In the genomic region with DNA sequence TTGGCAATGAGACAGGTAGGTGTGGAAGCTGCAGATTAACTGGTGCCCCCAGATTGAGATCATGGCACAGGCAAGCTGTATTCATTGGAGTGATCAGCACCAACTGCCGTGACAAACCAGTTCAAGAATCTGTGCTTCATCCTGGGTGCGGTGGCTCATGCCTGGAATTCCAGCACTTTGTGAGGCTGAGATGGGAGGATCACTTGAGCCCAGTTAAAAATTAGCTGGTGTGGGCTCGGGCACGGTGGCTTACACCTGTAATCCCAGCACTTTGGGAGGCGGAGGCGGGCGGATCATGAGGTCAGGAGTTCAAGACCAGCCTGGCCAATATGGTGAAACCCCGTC, we compare ENCODE assay signal across 1 cellular context.
TF ChIP-seq lines count a peak whose summit lies in the region.
"Not testable (repeated sequence)": the region's sequence is repeated elsewhere in the genome, so short reads cannot be mapped to it uniquely, and the experiment has no call there.

No MANE protein-coding gene starts in this region.

TF ChIP-seq in HepG2, 621 proteins besides CTCF, POLR2A, EP300 and RAD21:
- TF ChIP-seq KDM2A (CRISPR knock-in tag; IDR thresholded peaks at IDR 0.05; ENCODE audit: borderline replicate concordance, low read depth) (0 out of 2 replicates have a peak, but pooled peaks have one; percentile 34), RBM22 (optimal IDR thresholded peaks at IDR 0.05; ENCODE audit: low read length) (peak; percentile 26), ZMYM2 (CRISPR knock-in tag; IDR thresholded peaks at IDR 0.05) (0 out of 2 replicates have a peak, but pooled peaks have one; percentile 60), ADNP (CRISPR knock-in tag; IDR thresholded peaks at IDR 0.05) (0 out of 2 replicates have a peak, but pooled peaks have one; percentile 33), TEAD3 (CRISPR knock-in tag; optimal IDR thresholded peaks at IDR 0.05; ENCODE audit: borderline replicate concordance) (peak; percentile 92), ZNF296 (CRISPR knock-in tag; conservative IDR thresholded peaks at IDR 0.05) (0 out of 2 replicates have a peak, but pooled peaks have one; percentile 25), ZNF460 (CRISPR knock-in tag; IDR thresholded peaks at IDR 0.05; ENCODE audit: borderline replicate concordance) (peak; percentile 58; the same call in 1 of the 2 replicates), SOX13 (CRISPR knock-in tag; conservative IDR thresholded peaks at IDR 0.05 in 1 of 2, IDR thresholded peaks at IDR 0.05 in 1 of 2) (0 out of 4 replicates have a peak, but pooled peaks of 1 of the 2 experiments have one; percentile 8), RXRA (CRISPR knock-in tag; IDR thresholded peaks at IDR 0.05) (peak; percentile 52), ZBTB38 (CRISPR knock-in tag; IDR thresholded peaks at IDR 0.05) (peak; percentile 81), SALL1 (CRISPR knock-in tag; IDR thresholded peaks at IDR 0.05) (peak; percentile 21; the same call in 1 of the 2 replicates), ETV5 (CRISPR knock-in tag; IDR thresholded peaks at IDR 0.05; ENCODE audit: borderline replicate concordance) (0 out of 2 replicates have a peak, but pooled peaks have one; percentile 16)
- TF ChIP-seq, protein P1, sequence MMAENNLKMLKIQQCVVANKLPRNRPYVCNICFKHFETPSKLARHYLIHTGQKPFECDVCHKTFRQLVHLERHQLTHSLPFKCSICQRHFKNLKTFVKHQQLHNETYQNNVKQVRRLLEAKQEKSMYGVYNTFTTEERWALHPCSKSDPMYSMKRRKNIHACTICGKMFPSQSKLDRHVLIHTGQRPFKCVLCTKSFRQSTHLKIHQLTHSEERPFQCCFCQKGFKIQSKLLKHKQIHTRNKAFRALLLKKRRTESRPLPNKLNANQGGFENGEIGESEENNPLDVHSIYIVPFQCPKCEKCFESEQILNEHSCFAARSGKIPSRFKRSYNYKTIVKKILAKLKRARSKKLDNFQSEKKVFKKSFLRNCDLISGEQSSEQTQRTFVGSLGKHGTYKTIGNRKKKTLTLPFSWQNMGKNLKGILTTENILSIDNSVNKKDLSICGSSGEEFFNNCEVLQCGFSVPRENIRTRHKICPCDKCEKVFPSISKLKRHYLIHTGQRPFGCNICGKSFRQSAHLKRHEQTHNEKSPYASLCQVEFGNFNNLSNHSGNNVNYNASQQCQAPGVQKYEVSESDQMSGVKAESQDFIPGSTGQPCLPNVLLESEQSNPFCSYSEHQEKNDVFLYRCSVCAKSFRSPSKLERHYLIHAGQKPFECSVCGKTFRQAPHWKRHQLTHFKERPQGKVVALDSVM (CRISPR knock-in tag; IDR thresholded peaks at IDR 0.05): peak; percentile 52; the same call in 1 of the 2 replicates
- TF ChIP-seq, protein P2, sequence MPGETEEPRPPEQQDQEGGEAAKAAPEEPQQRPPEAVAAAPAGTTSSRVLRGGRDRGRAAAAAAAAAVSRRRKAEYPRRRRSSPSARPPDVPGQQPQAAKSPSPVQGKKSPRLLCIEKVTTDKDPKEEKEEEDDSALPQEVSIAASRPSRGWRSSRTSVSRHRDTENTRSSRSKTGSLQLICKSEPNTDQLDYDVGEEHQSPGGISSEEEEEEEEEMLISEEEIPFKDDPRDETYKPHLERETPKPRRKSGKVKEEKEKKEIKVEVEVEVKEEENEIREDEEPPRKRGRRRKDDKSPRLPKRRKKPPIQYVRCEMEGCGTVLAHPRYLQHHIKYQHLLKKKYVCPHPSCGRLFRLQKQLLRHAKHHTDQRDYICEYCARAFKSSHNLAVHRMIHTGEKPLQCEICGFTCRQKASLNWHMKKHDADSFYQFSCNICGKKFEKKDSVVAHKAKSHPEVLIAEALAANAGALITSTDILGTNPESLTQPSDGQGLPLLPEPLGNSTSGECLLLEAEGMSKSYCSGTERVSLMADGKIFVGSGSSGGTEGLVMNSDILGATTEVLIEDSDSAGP (CRISPR knock-in tag; IDR thresholded peaks at IDR 0.05; ENCODE audit: borderline replicate concordance): peak; percentile 26; the same call in 1 of the 2 replicates
- TF ChIP-seq, protein P3, sequence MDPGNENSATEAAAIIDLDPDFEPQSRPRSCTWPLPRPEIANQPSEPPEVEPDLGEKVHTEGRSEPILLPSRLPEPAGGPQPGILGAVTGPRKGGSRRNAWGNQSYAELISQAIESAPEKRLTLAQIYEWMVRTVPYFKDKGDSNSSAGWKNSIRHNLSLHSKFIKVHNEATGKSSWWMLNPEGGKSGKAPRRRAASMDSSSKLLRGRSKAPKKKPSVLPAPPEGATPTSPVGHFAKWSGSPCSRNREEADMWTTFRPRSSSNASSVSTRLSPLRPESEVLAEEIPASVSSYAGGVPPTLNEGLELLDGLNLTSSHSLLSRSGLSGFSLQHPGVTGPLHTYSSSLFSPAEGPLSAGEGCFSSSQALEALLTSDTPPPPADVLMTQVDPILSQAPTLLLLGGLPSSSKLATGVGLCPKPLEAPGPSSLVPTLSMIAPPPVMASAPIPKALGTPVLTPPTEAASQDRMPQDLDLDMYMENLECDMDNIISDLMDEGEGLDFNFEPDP (CRISPR knock-in tag; conservative IDR thresholded peaks at IDR 0.05): 0 out of 2 replicates have a peak, but pooled peaks have one; percentile 77
- TF ChIP-seq SOX13 (IDR thresholded peaks at IDR 0.05): not testable (repeated sequence)
- TF ChIP-seq, protein P4, sequence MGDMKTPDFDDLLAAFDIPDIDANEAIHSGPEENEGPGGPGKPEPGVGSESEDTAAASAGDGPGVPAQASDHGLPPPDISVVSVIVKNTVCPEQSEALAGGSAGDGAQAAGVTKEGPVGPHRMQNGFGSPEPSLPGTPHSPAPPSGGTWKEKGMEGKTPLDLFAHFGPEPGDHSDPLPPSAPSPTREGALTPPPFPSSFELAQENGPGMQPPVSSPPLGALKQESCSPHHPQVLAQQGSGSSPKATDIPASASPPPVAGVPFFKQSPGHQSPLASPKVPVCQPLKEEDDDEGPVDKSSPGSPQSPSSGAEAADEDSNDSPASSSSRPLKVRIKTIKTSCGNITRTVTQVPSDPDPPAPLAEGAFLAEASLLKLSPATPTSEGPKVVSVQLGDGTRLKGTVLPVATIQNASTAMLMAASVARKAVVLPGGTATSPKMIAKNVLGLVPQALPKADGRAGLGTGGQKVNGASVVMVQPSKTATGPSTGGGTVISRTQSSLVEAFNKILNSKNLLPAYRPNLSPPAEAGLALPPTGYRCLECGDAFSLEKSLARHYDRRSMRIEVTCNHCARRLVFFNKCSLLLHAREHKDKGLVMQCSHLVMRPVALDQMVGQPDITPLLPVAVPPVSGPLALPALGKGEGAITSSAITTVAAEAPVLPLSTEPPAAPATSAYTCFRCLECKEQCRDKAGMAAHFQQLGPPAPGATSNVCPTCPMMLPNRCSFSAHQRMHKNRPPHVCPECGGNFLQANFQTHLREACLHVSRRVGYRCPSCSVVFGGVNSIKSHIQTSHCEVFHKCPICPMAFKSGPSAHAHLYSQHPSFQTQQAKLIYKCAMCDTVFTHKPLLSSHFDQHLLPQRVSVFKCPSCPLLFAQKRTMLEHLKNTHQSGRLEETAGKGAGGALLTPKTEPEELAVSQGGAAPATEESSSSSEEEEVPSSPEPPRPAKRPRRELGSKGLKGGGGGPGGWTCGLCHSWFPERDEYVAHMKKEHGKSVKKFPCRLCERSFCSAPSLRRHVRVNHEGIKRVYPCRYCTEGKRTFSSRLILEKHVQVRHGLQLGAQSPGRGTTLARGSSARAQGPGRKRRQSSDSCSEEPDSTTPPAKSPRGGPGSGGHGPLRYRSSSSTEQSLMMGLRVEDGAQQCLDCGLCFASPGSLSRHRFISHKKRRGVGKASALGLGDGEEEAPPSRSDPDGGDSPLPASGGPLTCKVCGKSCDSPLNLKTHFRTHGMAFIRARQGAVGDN (CRISPR knock-in tag; IDR thresholded peaks at IDR 0.05): peak; percentile 44; the same call in 1 of the 2 replicates
- TF ChIP-seq, protein P5, sequence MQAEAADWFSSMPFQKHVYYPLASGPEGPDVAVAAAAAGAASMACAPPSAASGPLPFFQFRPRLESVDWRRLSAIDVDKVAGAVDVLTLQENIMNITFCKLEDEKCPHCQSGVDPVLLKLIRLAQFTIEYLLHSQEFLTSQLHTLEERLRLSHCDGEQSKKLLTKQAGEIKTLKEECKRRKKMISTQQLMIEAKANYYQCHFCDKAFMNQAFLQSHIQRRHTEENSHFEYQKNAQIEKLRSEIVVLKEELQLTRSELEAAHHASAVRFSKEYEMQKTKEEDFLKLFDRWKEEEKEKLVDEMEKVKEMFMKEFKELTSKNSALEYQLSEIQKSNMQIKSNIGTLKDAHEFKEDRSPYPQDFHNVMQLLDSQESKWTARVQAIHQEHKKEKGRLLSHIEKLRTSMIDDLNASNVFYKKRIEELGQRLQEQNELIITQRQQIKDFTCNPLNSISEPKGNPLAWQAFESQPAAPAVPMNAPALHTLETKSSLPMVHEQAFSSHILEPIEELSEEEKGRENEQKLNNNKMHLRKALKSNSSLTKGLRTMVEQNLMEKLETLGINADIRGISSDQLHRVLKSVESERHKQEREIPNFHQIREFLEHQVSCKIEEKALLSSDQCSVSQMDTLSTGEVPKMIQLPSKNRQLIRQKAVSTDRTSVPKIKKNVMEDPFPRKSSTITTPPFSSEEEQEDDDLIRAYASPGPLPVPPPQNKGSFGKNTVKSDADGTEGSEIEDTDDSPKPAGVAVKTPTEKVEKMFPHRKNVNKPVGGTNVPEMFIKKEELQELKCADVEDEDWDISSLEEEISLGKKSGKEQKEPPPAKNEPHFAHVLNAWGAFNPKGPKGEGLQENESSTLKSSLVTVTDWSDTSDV (CRISPR knock-in tag; IDR thresholded peaks at IDR 0.05): peak; percentile 46; the same call in 1 of the 2 replicates
